In genomic region chr5:169763437-169764301, GRCh38 we compare ENCODE assay signal across 12 cellular contexts.
DNase-seq lines count a peak whose midpoint lies in the region; ATAC-seq and TF ChIP-seq lines count a peak whose summit lies in the region.
"Had no signal": no experiment of that assay in that cellular context is flagged by ENCODE, and none has a peak within 500 bp of the region (broad histone marks: within the 10 kb centered on the region; RNA-seq: fewer than 3 reads in every experiment).

No MANE protein-coding gene starts in this region.

- DNase-seq in Right ventricle myocardium inferior (ENCODE audit: missing footprints) = peak; percentile 69
- no peak for DNase-seq in right atrium auricular region (ENCODE audit: low spot score)
- peak; percentile 40 for DNase-seq in M059J (ENCODE audit: low read depth)
- DNase-seq in stimulated activated naive B cell treated with anti-CD40 and anti-IgM and Interleukin-4, amounts not matched to agents 10 μg/mL and 1 μg/mL and 100 μg/mL, for 72 hours = no peak
- no peak for DNase-seq in NCI-H1105 treated with DMSO at 0.1 percent for 48 hours (lab: John Stamatoyannopoulos, UW)
- no peak for DNase-seq in T1000 (lab: John Stamatoyannopoulos, UW)
- no peak for DNase-seq in H4 (ENCODE audit: low spot score)
- DNase-seq: activated CD4-positive, alpha-beta T cell treated with anti-CD3 and anti-CD28 coated beads, Interleukin-2, amount 10 ng/mL, durations not matched to agents 7 days and 5 days; body of pancreas had no signal

- H3K9me3 Mint-ChIP-seq in stimulated activated naive B cell treated with anti-CD40 and anti-IgM and Interleukin-4, amounts not matched to agents 10 μg/mL and 1 μg/mL and 100 μg/mL, for 72 hours = peaks cover 2 to 3% of the 10 kb centered on the region in 2 donors
- H3K9me3 Mint-ChIP-seq: activated CD4-positive, alpha-beta T cell treated with anti-CD3 and anti-CD28 coated beads, Interleukin-2, amount 10 ng/mL, durations not matched to agents 7 days and 5 days; nephron had no signal

- H3K36me3 Mint-ChIP-seq in stimulated activated naive B cell treated with anti-CD40 and anti-IgM and Interleukin-4, amounts not matched to agents 10 μg/mL and 1 μg/mL and 100 μg/mL, for 72 hours = peaks cover 62 to 81% of the 10 kb centered on the region in 2 donors

- no peaks in the 10 kb centered on the region for H3K27me3 ChIP-seq in right atrium auricular region
- H3K27me3 ChIP-seq: body of pancreas had no signal

- ATAC-seq in Right ventricle myocardium inferior (peak; percentile 60), HG02759 (IDR thresholded peaks at IDR 0.05; ENCODE audit: unreplicated experiment) (peak; percentile 74)
- ATAC-seq in stimulated activated naive B cell treated with anti-CD40 and anti-IgM and Interleukin-4, amounts not matched to agents 10 μg/mL and 1 μg/mL and 100 μg/mL, for 72 hours (replicated peaks) = no peak
- ATAC-seq: body of pancreas had no signal

- peaks cover 8 to 11% of the 10 kb centered on the region in 2 donors for H3K4me1 Mint-ChIP-seq in stimulated activated naive B cell treated with anti-CD40 and anti-IgM and Interleukin-4, amounts not matched to agents 10 μg/mL and 1 μg/mL and 100 μg/mL, for 72 hours

- TF ChIP-seq CTCF in right atrium auricular region (IDR thresholded peaks at IDR 0.05) = no peak

- intact Hi-C loops in Right ventricle myocardium inferior (cut with DNase I) = no loop called here

- no peak overlapping the region for H3K27ac ChIP-seq in right atrium auricular region
- H3K27ac ChIP-seq: body of pancreas had no signal

- H3K9me3 ChIP-seq in right atrium auricular region = no peaks in the 10 kb centered on the region
- H3K9me3 ChIP-seq: body of pancreas had no signal

- H3K4me3 Mint-ChIP-seq in stimulated activated naive B cell treated with anti-CD40 and anti-IgM and Interleukin-4, amounts not matched to agents 10 μg/mL and 1 μg/mL and 100 μg/mL, for 72 hours = no peak overlapping the region
- H3K4me3 Mint-ChIP-seq: activated CD4-positive, alpha-beta T cell treated with anti-CD3 and anti-CD28 coated beads, Interleukin-2, amount 10 ng/mL, durations not matched to agents 7 days and 5 days; nephron had no signal

- H3K27me3 Mint-ChIP-seq in stimulated activated naive B cell treated with anti-CD40 and anti-IgM and Interleukin-4, amounts not matched to agents 10 μg/mL and 1 μg/mL and 100 μg/mL, for 72 hours = no peaks in the 10 kb centered on the region
- H3K27me3 Mint-ChIP-seq: activated CD4-positive, alpha-beta T cell treated with anti-CD3 and anti-CD28 coated beads, Interleukin-2, amount 10 ng/mL, durations not matched to agents 7 days and 5 days; IgD-negative memory B cell had no signal

- H3K4me1 ChIP-seq in right atrium auricular region = no peaks in the 10 kb centered on the region

- H3K27ac Mint-ChIP-seq in stimulated activated naive B cell treated with anti-CD40 and anti-IgM and Interleukin-4, amounts not matched to agents 10 μg/mL and 1 μg/mL and 100 μg/mL, for 72 hours = peak overlapping the region; percentile 27
- H3K27ac Mint-ChIP-seq: activated CD4-positive, alpha-beta T cell treated with anti-CD3 and anti-CD28 coated beads, Interleukin-2, amount 10 ng/mL, durations not matched to agents 7 days and 5 days had no signal

- H3K4me3 ChIP-seq in right atrium auricular region = no peak overlapping the region
- H3K4me3 ChIP-seq: body of pancreas had no signal

- H3K36me3 ChIP-seq in right atrium auricular region = no peaks in the 10 kb centered on the region

Comparison
In these comparisons a context has a peak if more than half of its experiments do, and no peak if none do; other contexts are left out.
1. DNase-seq: peak in Right ventricle myocardium inferior (single experiment) and M059J (single experiment); none in right atrium auricular region (single experiment), stimulated activated naive B cell treated with anti-CD40 and anti-IgM and Interleukin-4, amounts not matched to agents 10 μg/mL and 1 μg/mL and 100 μg/mL, for 72 hours (single experiment), NCI-H1105 treated with DMSO at 0.1 percent for 48 hours (single experiment), T1000 (single experiment) and H4 (single experiment).
2. ATAC-seq: peak in Right ventricle myocardium inferior (single experiment) and HG02759 (single experiment); none in stimulated activated naive B cell treated with anti-CD40 and anti-IgM and Interleukin-4, amounts not matched to agents 10 μg/mL and 1 μg/mL and 100 μg/mL, for 72 hours (0 of 2).